ENCODE assay signal across 8 cellular contexts in the genomic region with DNA sequence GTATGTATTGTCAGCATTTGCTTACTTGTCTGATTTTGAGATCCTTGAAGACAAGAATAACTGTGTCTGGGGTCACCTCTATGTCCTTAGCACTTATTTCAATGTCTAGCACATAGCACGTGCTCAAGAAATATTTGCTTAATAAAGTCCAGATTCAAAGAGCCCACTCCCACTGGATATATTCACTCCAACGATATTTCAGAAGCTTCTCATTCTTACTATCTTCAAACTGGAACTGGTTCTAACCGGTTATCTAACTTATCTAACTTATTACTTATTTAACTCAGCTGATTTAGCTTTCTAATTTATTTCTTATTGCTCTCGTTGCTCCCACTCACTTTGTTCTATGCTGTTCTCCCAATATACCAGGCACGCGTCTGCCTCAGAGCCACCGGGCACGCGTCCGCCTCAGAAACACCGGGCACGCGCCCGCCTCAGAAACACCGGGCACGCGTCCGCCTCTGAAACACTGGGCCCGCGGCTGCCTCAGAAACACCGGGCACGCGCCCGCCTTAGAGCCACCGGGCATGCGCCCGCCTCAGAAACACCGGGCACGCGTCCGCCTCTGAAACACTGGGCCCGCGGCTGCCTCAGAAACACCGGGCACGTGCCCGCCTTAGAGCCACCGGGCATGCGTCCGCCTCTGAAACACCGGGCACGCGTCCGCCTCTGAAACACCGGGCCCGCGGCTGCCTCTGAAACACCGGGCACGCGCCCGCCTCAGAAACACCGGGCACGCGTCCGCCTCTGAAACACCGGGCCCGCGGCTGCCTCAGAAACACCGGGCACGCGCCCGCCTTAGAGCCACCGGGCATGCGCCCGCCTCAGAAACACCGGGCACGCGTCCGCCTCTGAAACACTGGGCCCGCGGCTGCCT. TPM values are rescaled to one million over a fixed set of nuclear protein-coding genes. Genes with fewer than 3 reads are reported as not detected.
DNase-seq lines count a peak whose midpoint lies in the region; ATAC-seq, FAIRE-seq and TF ChIP-seq lines count a peak whose summit lies in the region.
"Not testable (repeated sequence)": the region's sequence is repeated elsewhere in the genome, so short reads cannot be mapped to it uniquely, and the experiment has no call there.

No MANE protein-coding gene starts in this region.

- not testable (repeated sequence) for H3K9me3 ChIP-seq in KOPT-K1 (ENCODE audit: insufficient read depth, low read length, poor library complexity, severe bottlenecking); PC-3 (ENCODE audit: low read length); hepatocyte (ENCODE audit: low read depth); pancreas

- 6% methylated on average over 25 of the region's 70 CpGs for WGBS in hepatocyte (ENCODE audit: low lambda C conversion rate, missing lambda C conversion rate)
- 2% methylated on average over 31 to 70 of the region's 70 CpGs for WGBS in pancreas, 2 donors

- H3K4me2 ChIP-seq in PC-3 (ENCODE audit: low read length) (peak overlapping the region; percentile 70), hepatocyte (peak overlapping the region; percentile 73)

- H3K79me2 ChIP-seq in PC-3 (ENCODE audit: low read length); hepatocyte: not testable (repeated sequence)

- CTCF ChIA-PET in PC-3 (lab: Charles Lee); activated CD4-positive, alpha-beta memory T cell treated with anti-CD3 and anti-CD28 coated beads for 36 hours (lab: Charles Lee): not testable (repeated sequence)

- not testable (repeated sequence) for H3K27ac Mint-ChIP-seq in activated CD4-positive, alpha-beta memory T cell treated with anti-CD3 and anti-CD28 coated beads for 36 hours; stimulated activated naive B cell treated with anti-CD40 and anti-IgM and Interleukin-4, amounts not matched to agents 10 μg/mL and 1 μg/mL and 100 μg/mL, for 72 hours

- FAIRE-seq in pancreas (lab: Jason Lieb, UNC) = not testable (repeated sequence)

- H3K9me2 ChIP-seq in PC-3 (replicated peaks; ENCODE audit: low read length); hepatocyte (replicated peaks; ENCODE audit: insufficient read depth): not testable (repeated sequence)

- not testable (repeated sequence) for H3K9me3 Mint-ChIP-seq in activated CD4-positive, alpha-beta memory T cell treated with anti-CD3 and anti-CD28 coated beads for 36 hours; stimulated activated naive B cell treated with anti-CD40 and anti-IgM and Interleukin-4, amounts not matched to agents 10 μg/mL and 1 μg/mL and 100 μg/mL, for 72 hours

- peak overlapping the region; percentile 58 for H3K4me3 ChIP-seq in PC-3 (ENCODE audit: low read length)
- peak overlapping the region; percentile 57 to 61 for H3K4me3 ChIP-seq in cardiac fibroblast (replicated peaks in 1 of 2; ENCODE audit: low read depth in 2 of 2, low read length in 2 of 2)
- H3K4me3 ChIP-seq in hepatocyte = peak overlapping the region; percentile 33
- H3K4me3 ChIP-seq in pancreas = peak overlapping the region; percentile 29 to 55 (median 36)

- not testable (repeated sequence) for H3K27me3 ChIP-seq in PC-3 (ENCODE audit: low read length); hepatocyte; pancreas

- not testable (repeated sequence) for H3K36me3 Mint-ChIP-seq in activated CD4-positive, alpha-beta memory T cell treated with anti-CD3 and anti-CD28 coated beads for 36 hours; stimulated activated naive B cell treated with anti-CD40 and anti-IgM and Interleukin-4, amounts not matched to agents 10 μg/mL and 1 μg/mL and 100 μg/mL, for 72 hours

- BruUV-seq in PC-3 (replicated peaks; lab: Mats Ljungman, UMichigan) = not testable (repeated sequence)

- not testable (repeated sequence) for TF ChIP-seq CTCF in PC-3 (conservative IDR thresholded peaks at IDR 0.05; ENCODE audit: low read depth, low read length); cardiac fibroblast (IDR thresholded peaks at IDR 0.05; ENCODE audit: low read depth, low read length); hepatocyte (IDR thresholded peaks at IDR 0.05; ENCODE audit: poor library complexity); pancreas (IDR thresholded peaks at IDR 0.05)

- H3K4me3 Mint-ChIP-seq in activated CD4-positive, alpha-beta memory T cell treated with anti-CD3 and anti-CD28 coated beads for 36 hours = peak overlapping the region; percentile 53
- H3K4me3 Mint-ChIP-seq in stimulated activated naive B cell treated with anti-CD40 and anti-IgM and Interleukin-4, amounts not matched to agents 10 μg/mL and 1 μg/mL and 100 μg/mL, for 72 hours = peak overlapping the region; percentile 81 to 88

- ATAC-seq in PC-3 (peak; percentile 65), pancreas (peak; percentile 55 to 86 (median 82))
- peak; percentile 62 to 71 for ATAC-seq in stimulated activated naive B cell treated with anti-CD40 and anti-IgM and Interleukin-4, amounts not matched to agents 10 μg/mL and 1 μg/mL and 100 μg/mL, for 72 hours (replicated peaks)

- H4K20me1 ChIP-seq in PC-3 (ENCODE audit: low read length); hepatocyte (ENCODE audit: insufficient read depth, poor library complexity, severe bottlenecking): not testable (repeated sequence)

- H3K27me3 Mint-ChIP-seq in activated CD4-positive, alpha-beta memory T cell treated with anti-CD3 and anti-CD28 coated beads for 36 hours = not testable (repeated sequence)
- peaks cover 5 to 16% of the 10 kb centered on the region in 2 donors for H3K27me3 Mint-ChIP-seq in stimulated activated naive B cell treated with anti-CD40 and anti-IgM and Interleukin-4, amounts not matched to agents 10 μg/mL and 1 μg/mL and 100 μg/mL, for 72 hours

- POLR2A ChIA-PET in PC-3 (lab: Charles Lee; ENCODE audit: unreplicated experiment) = not testable (repeated sequence)
- POLR2A ChIA-PET in activated CD4-positive, alpha-beta memory T cell treated with anti-CD3 and anti-CD28 coated beads for 36 hours (lab: Charles Lee) = interaction anchor here (0.8 kb wide), 1 partner anchor 59 kb away, joined by 3 read pairs; a partner anchor contains a TSS

- H3K27ac ChIP-seq in KOPT-K1 (ENCODE audit: low read depth, low read length, poor library complexity, severe bottlenecking) (peak overlapping the region; percentile 60), hepatocyte (peak overlapping the region; percentile 63), pancreas (peak overlapping the region; percentile 42 to 83 (median 74))
- H3K27ac ChIP-seq in PC-3 (ENCODE audit: low read length) = not testable (repeated sequence)

- not testable (repeated sequence) for H3F3A ChIP-seq in PC-3 (ENCODE audit: low read length, unreplicated experiment)

- peak; percentile 51 for DNase-seq in COR-L47 (lab: John Stamatoyannopoulos, UW)
- peak; percentile 57 for DNase-seq in PC-3
- peak; percentile 64 for DNase-seq in activated CD4-positive, alpha-beta memory T cell treated with anti-CD3 and anti-CD28 coated beads for 36 hours
- peak; percentile 39 to 56 for DNase-seq in cardiac fibroblast (ENCODE audit: low read depth in 2 of 2)
- peak; percentile 55 for DNase-seq in hepatocyte (ENCODE audit: low spot score)
- DNase-seq in pancreas = peak; percentile 32 to 81 (median 66)
- peak; percentile 49 for DNase-seq in stimulated activated naive B cell treated with anti-CD40 and anti-IgM and Interleukin-4, amounts not matched to agents 10 μg/mL and 1 μg/mL and 100 μg/mL, for 72 hours

- H2AFZ ChIP-seq in PC-3 (ENCODE audit: low read length) = peak overlapping the region; percentile 63
- peak overlapping the region; percentile 73 for H2AFZ ChIP-seq in hepatocyte

- intact Hi-C loops in PC-3 (cut with micrococcal nuclease) = loop anchor here (5.0 kb wide), 1 partner anchor 184 kb away; a partner anchor contains a TSS
- intact Hi-C loops in activated CD4-positive, alpha-beta memory T cell treated with anti-CD3 and anti-CD28 coated beads for 36 hours (cut with micrococcal nuclease) = loop anchor here (5.0 to 10.0 kb wide), 2 partner anchors 306 to 726 kb away; a partner anchor contains a TSS
- intact Hi-C loops in pancreas (cut with DNase I) = not testable (repeated sequence)

- H3K36me3 ChIP-seq in KOPT-K1 (ENCODE audit: insufficient read depth, low read length); PC-3 (ENCODE audit: low read depth, low read length); hepatocyte (replicated peaks; ENCODE audit: insufficient read depth, low read depth); pancreas: not testable (repeated sequence)

- not testable (repeated sequence) for H3K9ac ChIP-seq in PC-3 (ENCODE audit: low read length)

- not testable (repeated sequence) for H3K4me1 Mint-ChIP-seq in activated CD4-positive, alpha-beta memory T cell treated with anti-CD3 and anti-CD28 coated beads for 36 hours (ENCODE audit: low read depth)
- peaks cover 4 to 17% of the 10 kb centered on the region in 2 donors for H3K4me1 Mint-ChIP-seq in stimulated activated naive B cell treated with anti-CD40 and anti-IgM and Interleukin-4, amounts not matched to agents 10 μg/mL and 1 μg/mL and 100 μg/mL, for 72 hours

- H3K4me1 ChIP-seq in PC-3 (ENCODE audit: insufficient read depth, low read length); hepatocyte (ENCODE audit: insufficient read depth); pancreas: not testable (repeated sequence)

RNA-seq across cellular contexts. Expression of a gene that starts 59.1 kb away (rescaled TPM):
- 72.6 and 73.4 TPM in 2 replicates for total RNA-seq in PC-3 (2014; rRNA removed)
- total RNA-seq in activated CD4-positive, alpha-beta memory T cell treated with anti-CD3 and anti-CD28 coated beads for 36 hours = 10 to 100 TPM; 43.4 to 49.7 TPM
- 83.7 and 114 TPM in 2 replicates for total RNA-seq in hepatocyte
- polyA plus RNA-seq in hepatocyte = 69.9 and 76.3 TPM in 2 replicates
- total RNA-seq in pancreas = 100 to 1,000 TPM in 2 of 6 donors, 10 to 100 TPM in 4; 44.7 to 141 (median 72.6) TPM
- 100 to 1,000 TPM in 1 of 2 donors, 10 to 100 TPM in 1; 45.3 to 102 TPM for polyA plus RNA-seq in pancreas
